Comparison of ENCODE assay signal across 15 cellular contexts in genomic region chr12:12468575-12468974, GRCh38.
DNase-seq lines count a peak whose midpoint lies in the region; ATAC-seq and TF ChIP-seq lines count a peak whose summit lies in the region.
"Had no signal": no experiment of that assay in that cellular context is flagged by ENCODE, and none has a peak within 500 bp of the region (broad histone marks: within the 10 kb centered on the region; RNA-seq: fewer than 3 reads in every experiment).

No MANE protein-coding gene starts in this region.

- H3K9me3 Mint-ChIP-seq in CD4-positive, alpha-beta T cell, result no peaks in the 10 kb centered on the region
- peaks cover 3% of the 10 kb centered on the region for H3K9me3 Mint-ChIP-seq in activated CD4-positive, alpha-beta memory T cell treated with anti-CD3 and anti-CD28 coated beads, Interleukin-2, amount 10 ng/mL, durations not matched to agents 7 days and 5 days

- H3K4me1 ChIP-seq in BLaER1 (peaks cover 46% of the 10 kb centered on the region), lower lobe of right lung (peaks cover 15% of the 10 kb centered on the region), vagina (no peaks in the 10 kb centered on the region)

- H3K27me3 Mint-ChIP-seq in CD4-positive, alpha-beta T cell, result no peaks in the 10 kb centered on the region
- H3K27me3 Mint-ChIP-seq in activated CD4-positive, alpha-beta memory T cell treated with anti-CD3 and anti-CD28 coated beads, Interleukin-2, amount 10 ng/mL, durations not matched to agents 7 days and 5 days, result no peaks in the 10 kb centered on the region

- H3K36me3 Mint-ChIP-seq in CD4-positive, alpha-beta T cell (ENCODE audit: low read depth), result peaks cover 50% of the 10 kb centered on the region
- H3K36me3 Mint-ChIP-seq in activated CD4-positive, alpha-beta memory T cell treated with anti-CD3 and anti-CD28 coated beads, Interleukin-2, amount 10 ng/mL, durations not matched to agents 7 days and 5 days (ENCODE audit: low read depth), result peaks cover 69% of the 10 kb centered on the region

- H3K36me3 ChIP-seq in BLaER1, result peaks cover 38% of the 10 kb centered on the region
- H3K36me3 ChIP-seq in lower lobe of right lung, result no peaks in the 10 kb centered on the region
- H3K36me3 ChIP-seq in vagina, result peaks cover 0 to 10% of the 10 kb centered on the region in 2 donors
- H3K36me3 ChIP-seq: brain microvascular endothelial cell, MG63 had no signal

- DNase-seq in CD4-positive, alpha-beta T cell, result no peak
- no peak for DNase-seq in activated CD4-positive, alpha-beta memory T cell treated with anti-CD3 and anti-CD28 coated beads, Interleukin-2, amount 10 ng/mL, durations not matched to agents 7 days and 5 days
- DNase-seq in lower lobe of right lung (no peak), NCI-H446 (lab: John Stamatoyannopoulos, UW) (no peak), vagina (ENCODE audit: extremely low spot score in 2 of 2) (no peak)
- DNase-seq: activated naive CD4-positive, alpha-beta T cell; brain microvascular endothelial cell; DND-41; MG63; NCI-H524 treated with DMSO at 0.1 percent for 48 hours; tibial artery had no signal

- no peak for TF ChIP-seq POLR2A in vagina (IDR thresholded peaks at IDR 0.05)

- H3K27ac ChIP-seq in BLaER1, result no peak overlapping the region
- H3K27ac ChIP-seq in CD4-positive, alpha-beta T cell (ENCODE audit: low read depth, low read length), result peak overlapping the region; percentile 78
- peak overlapping the region; percentile 64 for H3K27ac ChIP-seq in lower lobe of right lung
- no peak overlapping the region for H3K27ac ChIP-seq in vagina
- H3K27ac ChIP-seq: brain microvascular endothelial cell had no signal

- H3K4me1 Mint-ChIP-seq in CD4-positive, alpha-beta T cell (ENCODE audit: low read depth), result peaks cover 78% of the 10 kb centered on the region
- H3K4me1 Mint-ChIP-seq in activated CD4-positive, alpha-beta memory T cell treated with anti-CD3 and anti-CD28 coated beads, Interleukin-2, amount 10 ng/mL, durations not matched to agents 7 days and 5 days, result peaks cover 86% of the 10 kb centered on the region

- H3K9me3 ChIP-seq in BLaER1 (peaks cover 31% of the 10 kb centered on the region), lower lobe of right lung (no peaks in the 10 kb centered on the region), vagina (no peaks in the 10 kb centered on the region)
- no peaks in the 10 kb centered on the region for H3K9me3 ChIP-seq in CD4-positive, alpha-beta T cell (ENCODE audit: control insufficient read depth, low read length)
- H3K9me3 ChIP-seq: MG63, tibial artery had no signal

- H3K27me3 ChIP-seq in BLaER1, result no peaks in the 10 kb centered on the region
- H3K27me3 ChIP-seq in CD4-positive, alpha-beta T cell (ENCODE audit: control insufficient read depth, insufficient read depth, low read length), result no peaks in the 10 kb centered on the region
- H3K27me3 ChIP-seq in lower lobe of right lung (ENCODE audit: low read depth), result no peaks in the 10 kb centered on the region
- no peaks in the 10 kb centered on the region for H3K27me3 ChIP-seq in vagina
- H3K27me3 ChIP-seq: brain microvascular endothelial cell, MG63, tibial artery had no signal

- POLR2A ChIA-PET in CD4-positive, alpha-beta T cell (lab: Charles Lee), result interaction anchor here (3.7 to 5.7 kb wide), 6 partner anchors 8 to 94 kb away, joined by 18 to 106 read pairs (median 58); partner anchors contain the start of gene DUSP16
- POLR2A ChIA-PET in activated CD4-positive, alpha-beta memory T cell treated with anti-CD3 and anti-CD28 coated beads, Interleukin-2, amount 10 ng/mL, durations not matched to agents 7 days and 5 days (lab: Charles Lee), result interaction anchor here (0.6 to 15.5 kb wide), 9 partner anchors 11 to 334 kb away, joined by 3 to 579 read pairs (median 38); partner anchors contain the start of genes BORCS5 and CDKN1B

- CTCF ChIA-PET in CD4-positive, alpha-beta T cell (lab: Charles Lee), result no interaction called here
- CTCF ChIA-PET in activated CD4-positive, alpha-beta memory T cell treated with anti-CD3 and anti-CD28 coated beads, Interleukin-2, amount 10 ng/mL, durations not matched to agents 7 days and 5 days (lab: Charles Lee), result interaction anchor here (1.0 to 4.0 kb wide), 3 partner anchors 12 to 23 kb away, joined by 3 to 34 read pairs (median 3); no protein-coding TSS in a partner anchor

- intact Hi-C loops in CD4-positive, alpha-beta T cell (cut with DNase I, micrococcal nuclease), result loop anchor here in 1 of 2 experiments (5.0 kb wide), 1 partner anchor 36 kb away; no protein-coding TSS in a partner anchor
- intact Hi-C loops in lower lobe of right lung (cut with DNase I), result no loop called here
- intact Hi-C loops in vagina (cut with DNase I), result no loop called here

- H3K9ac ChIP-seq in BLaER1, result no peak overlapping the region

- peak overlapping the region; percentile 47 for H3K4me2 ChIP-seq in BLaER1

- peak overlapping the region; percentile 98 for H3K27ac Mint-ChIP-seq in CD4-positive, alpha-beta T cell
- peak overlapping the region; percentile 97 for H3K27ac Mint-ChIP-seq in activated CD4-positive, alpha-beta memory T cell treated with anti-CD3 and anti-CD28 coated beads, Interleukin-2, amount 10 ng/mL, durations not matched to agents 7 days and 5 days

- no peak for ATAC-seq in CD4-positive, alpha-beta T cell (ENCODE audit: poor library complexity)
- ATAC-seq in lower lobe of right lung (no peak), HG02642 (IDR thresholded peaks at IDR 0.05; ENCODE audit: poor library complexity, unreplicated experiment) (no peak)
- ATAC-seq: SK-N-SH treated with all-trans-retinoic acid at 6 μM for 48 hours had no signal

- H3K4me3 ChIP-seq in BLaER1 (no peak overlapping the region), lower lobe of right lung (no peak overlapping the region), vagina (no peak overlapping the region)
- H3K4me3 ChIP-seq: lung, MG63, tibial artery had no signal

- H4K20me1 ChIP-seq in BLaER1, result no peaks in the 10 kb centered on the region

- H3K4me3 Mint-ChIP-seq in CD4-positive, alpha-beta T cell, result peak overlapping the region; percentile 4
- no peak overlapping the region for H3K4me3 Mint-ChIP-seq in activated CD4-positive, alpha-beta memory T cell treated with anti-CD3 and anti-CD28 coated beads, Interleukin-2, amount 10 ng/mL, durations not matched to agents 7 days and 5 days

- no peak for TF ChIP-seq CTCF in CD4-positive, alpha-beta T cell (IDR thresholded peaks at IDR 0.05)
- TF ChIP-seq CTCF in lower lobe of right lung (IDR thresholded peaks at IDR 0.05) (no peak), vagina (IDR thresholded peaks at IDR 0.05) (no peak)

Comparison
In these comparisons a context has a peak if more than half of its experiments do, and no peak if none do; other contexts are left out.
1. H3K27ac ChIP-seq: peak in CD4-positive, alpha-beta T cell (single experiment) and lower lobe of right lung (single experiment); none in BLaER1 (single experiment) and vagina (single experiment).